In the genomic region with DNA sequence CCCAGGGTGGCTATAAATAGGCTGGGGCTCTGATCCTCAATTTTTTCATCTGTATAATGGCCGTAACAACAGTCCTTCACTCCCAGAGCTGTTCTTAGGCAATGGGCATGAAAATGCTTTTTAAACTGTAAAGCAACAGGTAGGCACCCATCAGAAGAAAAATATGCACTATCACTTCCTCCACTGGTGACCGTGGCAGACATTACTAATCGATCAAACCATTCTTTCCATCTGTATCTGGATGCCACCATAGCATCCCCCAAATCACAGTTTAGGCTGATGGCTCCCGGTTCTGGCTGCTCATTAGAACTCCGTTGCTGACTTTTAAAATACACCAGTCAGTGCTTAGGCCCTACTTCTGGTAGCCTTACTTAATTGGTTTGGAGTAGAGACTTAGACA, we compare ENCODE assay signal across 11 cellular contexts. TPM values are rescaled to one million over a fixed set of nuclear protein-coding genes. Genes with fewer than 3 reads are reported as not detected.
"Had no signal": no experiment of that assay in that cellular context is flagged by ENCODE, and none has a peak within 500 bp of the region (broad histone marks: within the 10 kb centered on the region; RNA-seq: fewer than 3 reads in every experiment).

No MANE protein-coding gene starts in this region.

- H3K9me3 ChIP-seq: HAP-1 had no signal

- H3K36me3 ChIP-seq: HAP-1 had no signal

- H3K4me2 ChIP-seq: KMS-11 had no signal

- ATAC-seq: HepG2 had no signal

- H3K4me1 ChIP-seq: HAP-1 had no signal

- H3K27ac ChIP-seq: GM23248, HL-60, KMS-11 had no signal

- H3K4me3 ChIP-seq: GM23248, HAP-1 had no signal

- FAIRE-seq: HepG2 had no signal

- H3K9ac ChIP-seq: GM23248, KMS-11 had no signal

- DNase-seq: GM23248, GOT3, H7, KBM-7 had no signal

- H2AFZ ChIP-seq: GM23248 had no signal

RNA-seq across cellular contexts. Expression of gene KRT71, which starts 11.2 kb away (rescaled TPM):
- total RNA-seq: GM23248, H4, H7, HepG2, HT1080 had no signal
- polyA plus RNA-seq: GM23248, HepG2, IgD-negative memory B cell had no signal

RNA-seq across cellular contexts. Expression of gene KRT5, which starts 21.5 kb away (rescaled TPM):
- total RNA-seq: GM23248, H4, H7, HepG2, HT1080 had no signal
- polyA plus RNA-seq: GM23248, IgD-negative memory B cell had no signal

RNA-seq across cellular contexts. Expression of gene KRT74, which starts 31.9 kb away (rescaled TPM):
- total RNA-seq: GM23248, H4, H7, HepG2, HT1080 had no signal
- polyA plus RNA-seq: GM23248, HepG2, IgD-negative memory B cell had no signal

RNA-seq across cellular contexts. Expression of gene KRT6A, which starts 48.7 kb away (rescaled TPM):
- total RNA-seq: GM23248, H4, H7, HepG2, HT1080 had no signal
- polyA plus RNA-seq: GM23248, IgD-negative memory B cell had no signal

RNA-seq across cellular contexts. Expression of gene KRT72, which starts 59.6 kb away (rescaled TPM):
- total RNA-seq: GM23248, H4, H7, HepG2, HT1080 had no signal
- polyA plus RNA-seq: GM23248, HepG2, IgD-negative memory B cell had no signal
